ENCODE assay signal across 1 cellular context in genomic region chr9:111013707-111014106, GRCh38.
TF ChIP-seq lines count a peak whose summit lies in the region.

No MANE protein-coding gene starts in this region.

TF ChIP-seq in GM12878, 131 proteins besides CTCF, POLR2A, EP300 and RAD21 (continued from another document):
- TF ChIP-seq BHLHE40 (IDR thresholded peaks at IDR 0.05; ENCODE audit: borderline replicate concordance in 1 of 2, low read depth in 2 of 2, low read length in 1 of 2) = no peak
- TF ChIP-seq RB1 (IDR thresholded peaks at IDR 0.05; ENCODE audit: borderline replicate concordance) = no peak
- TF ChIP-seq TCF12 (IDR thresholded peaks at IDR 0.05; ENCODE audit: low read depth, low read length) = peak; percentile 14; the same call in 1 of the 2 replicates
- TF ChIP-seq, protein P1, sequence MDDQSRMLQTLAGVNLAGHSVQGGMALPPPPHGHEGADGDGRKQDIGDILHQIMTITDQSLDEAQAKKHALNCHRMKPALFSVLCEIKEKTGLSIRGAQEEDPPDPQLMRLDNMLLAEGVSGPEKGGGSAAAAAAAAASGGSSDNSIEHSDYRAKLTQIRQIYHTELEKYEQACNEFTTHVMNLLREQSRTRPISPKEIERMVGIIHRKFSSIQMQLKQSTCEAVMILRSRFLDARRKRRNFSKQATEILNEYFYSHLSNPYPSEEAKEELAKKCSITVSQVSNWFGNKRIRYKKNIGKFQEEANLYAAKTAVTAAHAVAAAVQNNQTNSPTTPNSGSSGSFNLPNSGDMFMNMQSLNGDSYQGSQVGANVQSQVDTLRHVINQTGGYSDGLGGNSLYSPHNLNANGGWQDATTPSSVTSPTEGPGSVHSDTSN (IDR thresholded peaks at IDR 0.05; ENCODE audit: insufficient replicate concordance, low read depth, low read length) = peak; percentile 61
- TF ChIP-seq SMARCA5 (IDR thresholded peaks at IDR 0.05) = no peak
- no peak for TF ChIP-seq EGR1 (IDR thresholded peaks at IDR 0.05; ENCODE audit: borderline replicate concordance in 1 of 2, low read depth in 2 of 2, low read length in 2 of 2)
- TF ChIP-seq POU2F2 (IDR thresholded peaks at IDR 0.05; ENCODE audit: borderline replicate concordance, low read depth, low read length) = no peak
- TF ChIP-seq ZBTB33 (IDR thresholded peaks at IDR 0.05) = 0 out of 2 replicates have a peak, but pooled peaks have one; percentile 19
TF ChIP-seq in GM12878: peak in this region for 7.
